8 cellular contexts compared by ENCODE assay signal in genomic region chr14:20934148-20934762, GRCh38. TPM values are rescaled to one million over a fixed set of nuclear protein-coding genes. Genes with fewer than 3 reads are reported as not detected.
DNase-seq lines count a peak whose midpoint lies in the region; ATAC-seq and TF ChIP-seq lines count a peak whose summit lies in the region.

No MANE protein-coding gene starts in this region.

- peaks cover 3% of the 10 kb centered on the region; the same call in 1 of the 2 replicates for H3K27me3 ChIP-seq in SJSA1 (replicated peaks)
- H3K27me3 ChIP-seq in psoas muscle (ENCODE audit: insufficient read depth in 3 of 3, low read length in 2 of 3), result peaks cover 0 to 4% (median 3%) of the 10 kb centered on the region in 3 donors

- DNase-seq in activated CD4-positive, alpha-beta T cell treated with anti-CD3 and anti-CD28 coated beads for 24 hours (ENCODE audit: low read depth in 2 of 2), result peak; percentile 4 to 37
- DNase-seq in activated CD4-positive, alpha-beta T cell treated with anti-CD3 and anti-CD28 coated beads for 1 hour, result no peak
- DNase-seq in SJSA1 (ENCODE audit: low read depth in 1 of 2, low spot score in 2 of 2) (peak; percentile 3 to 49), epithelial cell of esophagus (ENCODE audit: low read depth) (peak; percentile 8), psoas muscle (peak; percentile 16 to 53), NCI-H226 (no peak), HPDE6-E6E7 (ENCODE audit: extremely low spot score) (no peak)

- intact Hi-C loops in psoas muscle (cut with DNase I), result no loop called here

- ATAC-seq in psoas muscle (no peak), GM18861 (IDR thresholded peaks at IDR 0.05; ENCODE audit: unreplicated experiment) (no peak)

- H3K9me3 ChIP-seq in SJSA1 (replicated peaks), result no peaks in the 10 kb centered on the region
- H3K9me3 ChIP-seq in psoas muscle, result no peaks in the 10 kb centered on the region

- H3K4me3 ChIP-seq in SJSA1, result no peak overlapping the region
- H3K4me3 ChIP-seq in epithelial cell of esophagus (ENCODE audit: low read length), result no peak overlapping the region
- H3K4me3 ChIP-seq in psoas muscle, result no peak overlapping the region

- TF ChIP-seq CTCF in epithelial cell of esophagus (IDR thresholded peaks at IDR 0.05; ENCODE audit: insufficient read depth, low read depth, low read length, missing control alignments), result peak; percentile 25
- TF ChIP-seq CTCF in psoas muscle (IDR thresholded peaks at IDR 0.05), result peak; percentile 8

- WGBS in psoas muscle, 3 donors, result 16 to 24% (median 24%) methylated on average over 17 to 18 of the region's 18 CpGs

- H3K4me1 ChIP-seq in SJSA1 (replicated peaks) (no peaks in the 10 kb centered on the region), psoas muscle (no peaks in the 10 kb centered on the region)

- H3K36me3 ChIP-seq in SJSA1 (no peaks in the 10 kb centered on the region), psoas muscle (ENCODE audit: insufficient read depth in 1 of 2, low read depth in 1 of 2) (no peaks in the 10 kb centered on the region)

- H3K27ac ChIP-seq in SJSA1 (no peak overlapping the region), psoas muscle (no peak overlapping the region)

RNA-seq across cellular contexts. Expression of gene RNASE2, which starts 21.0 kb away (rescaled TPM):
- total RNA-seq in SJSA1 (2014; rRNA removed; shearing (Covaris generic)), result not detected in 2 replicates
- 1 to 10 TPM in 1 of 4 donors, under 1 TPM in 2, not detected in 1; 0.78 to 1.1 (median 0.90) TPM for total RNA-seq in psoas muscle
- 1 to 10 TPM in 2 of 3 donors, under 1 TPM in 1; 0.38 to 1.8 (median 1.1) TPM for polyA plus RNA-seq in psoas muscle

RNA-seq across cellular contexts. Expression of gene RNASE3, which starts 43.1 kb away (rescaled TPM):
- not detected in 2 replicates for total RNA-seq in SJSA1 (2014; rRNA removed; shearing (Covaris generic))
- not detected for total RNA-seq in psoas muscle
- under 1 TPM in 2 of 3 donors, not detected in 1; 0.05 to 0.51 TPM for polyA plus RNA-seq in psoas muscle

RNA-seq across cellular contexts. Expression of gene METTL17, which starts 55.5 kb away (rescaled TPM):
- 37.8 and 73.1 TPM in 2 replicates for total RNA-seq in SJSA1 (2014; rRNA removed; shearing (Covaris generic))
- 10 to 100 TPM; 24.6 to 38.0 (median 29.3) TPM for total RNA-seq in psoas muscle
- 10 to 100 TPM; 38.6 to 55.7 (median 50.7) TPM for polyA plus RNA-seq in psoas muscle

Comparison
In these comparisons a context has a peak if more than half of its experiments do, and no peak if none do; other contexts are left out.
1. DNase-seq: peak in activated CD4-positive, alpha-beta T cell treated with anti-CD3 and anti-CD28 coated beads for 24 hours (2 of 2), SJSA1 (2 of 2), epithelial cell of esophagus (single experiment) and psoas muscle (2 of 2); none in activated CD4-positive, alpha-beta T cell treated with anti-CD3 and anti-CD28 coated beads for 1 hour (single experiment), NCI-H226 (single experiment) and HPDE6-E6E7 (single experiment).